Comparison of ENCODE assay signal across 12 cellular contexts in genomic region chr19:49635530-49636229, GRCh38. TPM values are rescaled to one million over a fixed set of nuclear protein-coding genes. Genes with fewer than 3 reads are reported as not detected.
DNase-seq lines count a peak whose midpoint lies in the region; ATAC-seq and TF ChIP-seq lines count a peak whose summit lies in the region.
"Had no signal": no experiment of that assay in that cellular context is flagged by ENCODE, and none has a peak within 500 bp of the region (broad histone marks: within the 10 kb centered on the region; RNA-seq: fewer than 3 reads in every experiment).

No MANE protein-coding gene starts in this region.

- peaks cover 12% of the 10 kb centered on the region for H3K4me1 ChIP-seq in HUES48 (ENCODE audit: control insufficient read depth, insufficient read depth, low read length)
- H3K4me1 ChIP-seq in ectodermal cell (ENCODE audit: control insufficient read depth, insufficient read depth, low read length): peaks cover 37% of the 10 kb centered on the region

- no peaks in the 10 kb centered on the region for H3K9me3 ChIP-seq in AG04450 (ENCODE audit: control insufficient read depth, insufficient read depth, low read length)
- no peaks in the 10 kb centered on the region for H3K9me3 ChIP-seq in HUES48 (ENCODE audit: control insufficient read depth, insufficient read depth, low read length)
- no peaks in the 10 kb centered on the region for H3K9me3 ChIP-seq in ectodermal cell (ENCODE audit: control insufficient read depth, low read length)
- H3K9me3 ChIP-seq: thyroid gland had no signal

- WGBS in ectodermal cell, 2 experiments: 69 to 72% methylated on average over 23 of the region's 23 CpGs

- CTCF ChIA-PET in AG04450 (lab: Charles Lee): interaction anchor here (0.5 kb wide), 1 partner anchor 157 kb away, joined by 5 read pairs; no protein-coding TSS in a partner anchor

- peak overlapping the region; percentile 54 to 76 (median 74) for H3K27ac Mint-ChIP-seq in nephron

- peaks cover 44% of the 10 kb centered on the region for H3K4me1 Mint-ChIP-seq in nephron

- peak; percentile 24; the same call in 1 of the 2 replicates for TF ChIP-seq CTCF in AG04450 (IDR thresholded peaks at IDR 0.05; ENCODE audit: low read depth, low read length)
- TF ChIP-seq CTCF in nephron (IDR thresholded peaks at IDR 0.05; ENCODE audit: unreplicated experiment in 3 of 3): no peak

- no peak for ATAC-seq in HG03521 (IDR thresholded peaks at IDR 0.05; ENCODE audit: unreplicated experiment)
- no peak for ATAC-seq in GM21515 (IDR thresholded peaks at IDR 0.05; ENCODE audit: unreplicated experiment)
- ATAC-seq in HG02981 (IDR thresholded peaks at IDR 0.05; ENCODE audit: unreplicated experiment): no peak
- ATAC-seq: effector memory CD8-positive, alpha-beta T cell had no signal

- H3K4me3 ChIP-seq in AG04450 (ENCODE audit: low read depth, low read length): no peak overlapping the region
- no peak overlapping the region for H3K4me3 ChIP-seq in HUES48 (ENCODE audit: low read depth, low read length)
- H3K4me3 ChIP-seq in ectodermal cell (ENCODE audit: insufficient read depth, low read depth, low read length): no peak overlapping the region
- H3K4me3 ChIP-seq: thyroid gland had no signal

- H3K36me3 Mint-ChIP-seq in nephron (ENCODE audit: low read depth): no peaks in the 10 kb centered on the region

- H3K4me3 Mint-ChIP-seq in nephron: peak overlapping the region; percentile 25 to 69 (median 58)
- H3K4me3 Mint-ChIP-seq: effector memory CD8-positive, alpha-beta T cell had no signal

- peaks cover 14% of the 10 kb centered on the region for H3K27me3 Mint-ChIP-seq in nephron (ENCODE audit: low read depth)
- H3K27me3 Mint-ChIP-seq: effector memory CD8-positive, alpha-beta T cell had no signal

- H3K36me3 ChIP-seq in HUES48 (ENCODE audit: control insufficient read depth, insufficient read depth, low read length): no peaks in the 10 kb centered on the region
- no peaks in the 10 kb centered on the region for H3K36me3 ChIP-seq in ectodermal cell (ENCODE audit: control insufficient read depth, insufficient read depth, low read length)
- H3K36me3 ChIP-seq: thyroid gland had no signal

- H3K27me3 ChIP-seq in AG04450 (ENCODE audit: control insufficient read depth, insufficient read depth, low read length): no peaks in the 10 kb centered on the region
- H3K27me3 ChIP-seq in HUES48 (ENCODE audit: control insufficient read depth, insufficient read depth, low read length): no peaks in the 10 kb centered on the region
- H3K27me3 ChIP-seq in ectodermal cell (ENCODE audit: control insufficient read depth, insufficient read depth, low read length, poor library complexity, severe bottlenecking): peaks cover 4% of the 10 kb centered on the region
- H3K27me3 ChIP-seq: thyroid gland had no signal

- H3K9me3 Mint-ChIP-seq in nephron: no peaks in the 10 kb centered on the region
- H3K9me3 Mint-ChIP-seq: effector memory CD8-positive, alpha-beta T cell had no signal

- POLR2A ChIA-PET in AG04450 (lab: Yijun Ruan, JAX): interaction anchor here (0.5 to 0.9 kb wide), 2 partner anchors 29 to 47 kb away, joined by 4 to 6 read pairs; no protein-coding TSS in a partner anchor

- H3K27ac ChIP-seq in AG04450 (ENCODE audit: low read depth, low read length) (no peak overlapping the region), HUES48 (ENCODE audit: low read depth, low read length) (peak overlapping the region; percentile 8), ectodermal cell (ENCODE audit: insufficient read depth, low read depth, low read length, poor library complexity, severe bottlenecking) (peak overlapping the region; percentile 32)

- no peak overlapping the region for H3K9ac ChIP-seq in HUES48 (ENCODE audit: low read depth, low read length)

- no peak for DNase-seq in AG04450 (ENCODE audit: low read depth, low spot score)
- DNase-seq in NAMALWA (ENCODE audit: low spot score): no peak
- DNase-seq: effector memory CD8-positive, alpha-beta T cell; midbrain; NCI-H345 had no signal

RNA-seq across cellular contexts. Expression of gene RRAS, which starts 4.3 kb away (rescaled TPM):
- polyA plus RNA-seq in AG04450 (2011; rRNA removed): 64.2 and 93.3 TPM in 2 replicates
- 40.1 and 53.1 TPM in 2 replicates for polyA minus RNA-seq in AG04450 (2011; rRNA and poly(A)+ RNA removed)
- 18.0 TPM for polyA plus RNA-seq in ectodermal cell (2013, experiment 1 of 4)
- polyA plus RNA-seq in ectodermal cell (2013, experiment 2 of 4): 22.6 TPM
- polyA plus RNA-seq in ectodermal cell (2013, experiment 3 of 4): 23.9 TPM
- 26.1 TPM for polyA plus RNA-seq in ectodermal cell (2013, experiment 4 of 4)

RNA-seq across cellular contexts. Expression of gene SCAF1, which starts 6.3 kb away (rescaled TPM):
- 2.5 and 3.5 TPM in 2 replicates for polyA plus RNA-seq in AG04450 (2011; rRNA removed)
- polyA minus RNA-seq in AG04450 (2011; rRNA and poly(A)+ RNA removed): 3.1 and 3.2 TPM in 2 replicates
- polyA plus RNA-seq in ectodermal cell (2013, experiment 1 of 4): 68.2 TPM
- 74.4 TPM for polyA plus RNA-seq in ectodermal cell (2013, experiment 2 of 4)
- polyA plus RNA-seq in ectodermal cell (2013, experiment 3 of 4): 46.6 TPM
- 47.8 TPM for polyA plus RNA-seq in ectodermal cell (2013, experiment 4 of 4)

RNA-seq across cellular contexts. Expression of gene IRF3, which starts 30.0 kb away (rescaled TPM):
- 33.5 and 54.9 TPM in 2 replicates for polyA plus RNA-seq in AG04450 (2011; rRNA removed)
- 26.1 and 35.0 TPM in 2 replicates for polyA minus RNA-seq in AG04450 (2011; rRNA and poly(A)+ RNA removed)
- polyA plus RNA-seq in ectodermal cell (2013, experiment 1 of 4): 106 TPM
- polyA plus RNA-seq in ectodermal cell (2013, experiment 2 of 4): 108 TPM
- 84.3 TPM for polyA plus RNA-seq in ectodermal cell (2013, experiment 3 of 4)
- polyA plus RNA-seq in ectodermal cell (2013, experiment 4 of 4): 78.5 TPM

RNA-seq across cellular contexts. Expression of gene BCL2L12, which starts 30.1 kb away (rescaled TPM):
- 8.8 and 10.9 TPM in 2 replicates for polyA plus RNA-seq in AG04450 (2011; rRNA removed)
- 4.4 and 5.9 TPM in 2 replicates for polyA minus RNA-seq in AG04450 (2011; rRNA and poly(A)+ RNA removed)
- 111 TPM for polyA plus RNA-seq in ectodermal cell (2013, experiment 1 of 4)
- 104 TPM for polyA plus RNA-seq in ectodermal cell (2013, experiment 2 of 4)
- polyA plus RNA-seq in ectodermal cell (2013, experiment 3 of 4): 111 TPM
- 129 TPM for polyA plus RNA-seq in ectodermal cell (2013, experiment 4 of 4)

RNA-seq across cellular contexts. Expression of gene PRMT1, which starts 41.4 kb away (rescaled TPM):
- 287 and 305 TPM in 2 replicates for polyA plus RNA-seq in AG04450 (2011; rRNA removed)
- polyA minus RNA-seq in AG04450 (2011; rRNA and poly(A)+ RNA removed): 393 and 556 TPM in 2 replicates
- 541 TPM for polyA plus RNA-seq in ectodermal cell (2013, experiment 1 of 4)
- polyA plus RNA-seq in ectodermal cell (2013, experiment 2 of 4): 508 TPM
- 488 TPM for polyA plus RNA-seq in ectodermal cell (2013, experiment 3 of 4)
- polyA plus RNA-seq in ectodermal cell (2013, experiment 4 of 4): 532 TPM
